Comparison of ENCODE assay signal across 26 cellular contexts in the genomic region with DNA sequence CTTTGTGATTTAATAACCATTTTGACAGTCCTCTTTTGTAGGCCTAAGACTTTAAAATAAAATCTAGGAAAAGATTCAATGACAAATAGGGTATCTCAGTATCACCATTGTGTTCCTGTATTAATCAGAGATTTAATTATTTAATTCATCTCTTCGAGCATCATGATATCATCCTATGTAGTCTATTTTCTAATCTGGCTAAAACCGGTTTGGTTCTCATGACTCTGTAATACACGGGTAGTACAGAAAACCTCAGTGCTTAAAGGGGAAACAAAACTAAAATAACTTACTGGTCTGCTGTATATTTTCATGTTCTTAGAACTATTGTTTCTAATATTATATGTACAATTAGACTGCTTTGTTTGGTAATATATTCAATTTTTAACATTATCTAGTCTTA. TPM values are rescaled to one million over a fixed set of nuclear protein-coding genes. Genes with fewer than 3 reads are reported as not detected.
A peak's percentile ranks its signal among the peaks of the same experiment; 100 is the strongest.
DNase-seq lines count a peak whose midpoint lies in the region; ATAC-seq and TF ChIP-seq lines count a peak whose summit lies in the region.
"Had no signal": no experiment of that assay in that cellular context is flagged by ENCODE, and none has a peak within 500 bp of the region (broad histone marks: within the 10 kb centered on the region; RNA-seq: fewer than 3 reads in every experiment).

No MANE protein-coding gene starts in this region.

- no peaks in the 10 kb centered on the region for H3K27me3 ChIP-seq in tibial artery
- H3K27me3 ChIP-seq: neutrophil, sigmoid colon, stomach, tibial nerve had no signal

- peaks cover 6 to 10% (median 8%) of the 10 kb centered on the region in 3 donors for H3K4me1 Mint-ChIP-seq in naive B cell

- no peak overlapping the region for H3K27ac Mint-ChIP-seq in naive B cell
- H3K27ac Mint-ChIP-seq: activated CD4-positive, alpha-beta memory T cell treated with anti-CD3 and anti-CD28 coated beads, Interleukin-2, amount 10 ng/mL, durations not matched to agents 7 days and 5 days; activated naive CD8-positive, alpha-beta T cell treated with anti-CD3 and anti-CD28 coated beads, Interleukin-2, amount 10 ng/mL, durations not matched to agents 7 days and 5 days; CD14-positive monocyte; progenitor cell of endocrine pancreas had no signal

- DNase-seq in naive B cell (no peak), NCI-H2196 treated with DMSO at 0.1 percent for 48 hours (lab: John Stamatoyannopoulos, UW; ENCODE audit: unreplicated experiment) (no peak), tibial artery (no peak)
- no peak for DNase-seq in activated CD8-positive, alpha-beta memory T cell treated with anti-CD3 and anti-CD28 coated beads, Interleukin-2, amount 50 U/mL, for 4 hours
- DNase-seq: activated CD4-positive, alpha-beta memory T cell treated with anti-CD3 and anti-CD28 coated beads, Interleukin-2, amount 10 ng/mL, durations not matched to agents 7 days and 5 days; activated CD4-positive, CD25-positive, alpha-beta regulatory T cell treated with anti-CD3 and anti-CD28 coated beads, Interleukin-2, amount 50 U/mL, for 72 hours; activated effector memory CD4-positive, alpha-beta T cell treated with anti-CD3 and anti-CD28 coated beads, Interleukin-2, amount 50 U/mL, for 16 hours; activated naive CD8-positive, alpha-beta T cell treated with anti-CD3 and anti-CD28 coated beads, Interleukin-2, amount 10 ng/mL, durations not matched to agents 7 days and 5 days; dorsolateral prefrontal cortex; head of caudate nucleus; IMR-90; mammary epithelial cell; NCI-H2081 treated with DMSO at 0.1 percent for 48 hours; NCI-H446; sigmoid colon; stomach had no signal

- no peaks in the 10 kb centered on the region for H3K9me3 ChIP-seq in tibial artery
- H3K9me3 ChIP-seq: neutrophil, sigmoid colon, stomach, tibial nerve had no signal

- peak; percentile 44 for ATAC-seq in GM18861 (IDR thresholded peaks at IDR 0.05; ENCODE audit: unreplicated experiment)
- ATAC-seq in HG02610 (IDR thresholded peaks at IDR 0.05; ENCODE audit: unreplicated experiment), result peak; percentile 41
- peak; percentile 40 for ATAC-seq in HG03565 (IDR thresholded peaks at IDR 0.05; ENCODE audit: unreplicated experiment)
- peak; percentile 37 to 64 for ATAC-seq in naive B cell (ENCODE audit: low read depth in 2 of 2)
- no peak for ATAC-seq in HG02678 (IDR thresholded peaks at IDR 0.05; ENCODE audit: unreplicated experiment)
- ATAC-seq: Panc1 had no signal

- H3K9me3 Mint-ChIP-seq in naive B cell, result no peaks in the 10 kb centered on the region
- H3K9me3 Mint-ChIP-seq: activated CD4-positive, alpha-beta memory T cell treated with anti-CD3 and anti-CD28 coated beads, Interleukin-2, amount 10 ng/mL, durations not matched to agents 7 days and 5 days; activated naive CD8-positive, alpha-beta T cell treated with anti-CD3 and anti-CD28 coated beads, Interleukin-2, amount 10 ng/mL, durations not matched to agents 7 days and 5 days; CD14-positive monocyte; central memory CD8-positive, alpha-beta T cell had no signal

- TF ChIP-seq CTCF in tibial artery (IDR thresholded peaks at IDR 0.05), result no peak

- H3K27ac ChIP-seq in tibial artery, result no peak overlapping the region
- H3K27ac ChIP-seq: dorsolateral prefrontal cortex, neutrophil, sigmoid colon, stomach, tibial nerve had no signal

- no peak overlapping the region for H3K4me3 ChIP-seq in tibial artery
- H3K4me3 ChIP-seq: dorsolateral prefrontal cortex, sigmoid colon, stomach, tibial nerve had no signal

- no peak overlapping the region for H3K4me3 Mint-ChIP-seq in naive B cell
- H3K4me3 Mint-ChIP-seq: activated CD4-positive, alpha-beta memory T cell treated with anti-CD3 and anti-CD28 coated beads, Interleukin-2, amount 10 ng/mL, durations not matched to agents 7 days and 5 days; activated naive CD8-positive, alpha-beta T cell treated with anti-CD3 and anti-CD28 coated beads, Interleukin-2, amount 10 ng/mL, durations not matched to agents 7 days and 5 days; CD14-positive monocyte; central memory CD8-positive, alpha-beta T cell had no signal

- H3K36me3 Mint-ChIP-seq in naive B cell, result no peaks in the 10 kb centered on the region
- H3K36me3 Mint-ChIP-seq: CD14-positive monocyte had no signal

- no peaks in the 10 kb centered on the region for H3K27me3 Mint-ChIP-seq in naive B cell
- H3K27me3 Mint-ChIP-seq: central memory CD8-positive, alpha-beta T cell; progenitor cell of endocrine pancreas had no signal

- intact Hi-C loops in tibial artery (cut with DNase I; ENCODE audit: low total_unique reads), result no loop called here

- H3K4me1 ChIP-seq in tibial artery, result no peaks in the 10 kb centered on the region
- H3K4me1 ChIP-seq: sigmoid colon, tibial nerve had no signal

- no peaks in the 10 kb centered on the region for H3K36me3 ChIP-seq in tibial artery
- H3K36me3 ChIP-seq: neutrophil, sigmoid colon, stomach, tibial nerve had no signal

RNA-seq across cellular contexts. Expression of a gene that starts 23.7 kb away (rescaled TPM):
- 10 to 100 TPM; 35.6 to 64.2 (median 39.0) TPM for polyA plus RNA-seq in naive B cell (ENCODE audit: low read depth in 6 of 6)
